Comparison of ENCODE assay signal across 22 cellular contexts in genomic region chr12:109273354-109273753, GRCh38. TPM values are rescaled to one million over a fixed set of nuclear protein-coding genes. Genes with fewer than 3 reads are reported as not detected.
DNase-seq lines count a peak whose midpoint lies in the region; ATAC-seq, FAIRE-seq and TF ChIP-seq lines count a peak whose summit lies in the region.
"Had no signal": no experiment of that assay in that cellular context is flagged by ENCODE, and none has a peak within 500 bp of the region (broad histone marks: within the 10 kb centered on the region; RNA-seq: fewer than 3 reads in every experiment).

No MANE protein-coding gene starts in this region.

- in situ Hi-C loops in IMR-90 (cut with MboI; ENCODE audit: low sequenced_read_pairs), result no loop called here
- in situ Hi-C loops in K562 (cut with MboI), result no loop called here

- no peak overlapping the region for H3K9ac ChIP-seq in IMR-90 (ENCODE audit: low read depth, low read length)
- H3K9ac ChIP-seq in K562 (ENCODE audit: insufficient read depth in 1 of 2, low read depth in 2 of 2, low read length in 2 of 2), result no peak overlapping the region
- no peak overlapping the region for H3K9ac ChIP-seq in trophoblast cell (ENCODE audit: low read length)

- no peaks in the 10 kb centered on the region for H3K9me3 ChIP-seq in IMR-90 (ENCODE audit: control insufficient read depth, insufficient read depth, low read length)
- H3K9me3 ChIP-seq in K562 (replicated peaks; ENCODE audit: control insufficient read depth, insufficient read depth, low read depth, low read length), result no peaks in the 10 kb centered on the region
- H3K9me3 ChIP-seq in trophoblast cell (ENCODE audit: insufficient read depth, low read depth, low read length), result peaks cover 1% of the 10 kb centered on the region
- H3K9me3 ChIP-seq: thyroid gland had no signal

- no peak overlapping the region for H2BK15ac ChIP-seq in IMR-90 (ENCODE audit: low read depth, low read length)

- H3K36me3 ChIP-seq in IMR-90 (ENCODE audit: control insufficient read depth, insufficient read depth, low read length) (no peaks in the 10 kb centered on the region), K562 (ENCODE audit: control insufficient read depth, insufficient read depth, low read length) (no peaks in the 10 kb centered on the region), trophoblast cell (ENCODE audit: control insufficient read depth in 1 of 2, insufficient read depth in 2 of 2, low read length in 2 of 2) (no peaks in the 10 kb centered on the region)
- H3K36me3 ChIP-seq: breast epithelium had no signal

- H4K12ac ChIP-seq in trophoblast cell (ENCODE audit: low read depth, low read length), result no peak overlapping the region

- H3K14ac ChIP-seq in IMR-90 (replicated peaks; ENCODE audit: low read depth, low read length) (no peak overlapping the region), trophoblast cell (ENCODE audit: low read length) (no peak overlapping the region)

- no peaks in the 10 kb centered on the region for H3K36me3 Mint-ChIP-seq in immature natural killer cell
- H3K36me3 Mint-ChIP-seq: activated naive CD8-positive, alpha-beta T cell treated with anti-CD3 and anti-CD28 coated beads for 36 hours had no signal

- H3K4me1 ChIP-seq in IMR-90 (ENCODE audit: control insufficient read depth, insufficient read depth, low read length) (no peaks in the 10 kb centered on the region), K562 (replicated peaks in 1 of 2; ENCODE audit: control insufficient read depth in 2 of 2, insufficient read depth in 2 of 2, low read length in 2 of 2) (no peaks in the 10 kb centered on the region), trophoblast cell (ENCODE audit: control insufficient read depth in 1 of 2, insufficient read depth in 2 of 2, low read length in 2 of 2) (peaks cover 0 to 3% of the 10 kb centered on the region in 2 experiments)
- H3K4me1 ChIP-seq: breast epithelium, thyroid gland had no signal

- no peak overlapping the region for H3K4ac ChIP-seq in IMR-90 (ENCODE audit: low read depth, low read length)
- H3K4ac ChIP-seq in trophoblast cell (ENCODE audit: low read depth, low read length), result no peak overlapping the region

- WGBS in IMR-90 (ENCODE audit: extremely low coverage in 2 of 2, insufficient read length in 1 of 2), 2 experiments, result 7% methylated on average over 9 of the region's 16 CpGs; no CpG with 5 or more reads in 1 of the 2 experiments
- WGBS in K562 (ENCODE audit: insufficient coverage, low coverage, missing lambda C conversion rate), result 3% methylated on average over 16 of the region's 16 CpGs
- WGBS in trophoblast cell (ENCODE audit: extremely low coverage, insufficient coverage, insufficient read length), result no CpG with 5 or more reads among the region's 16 CpGs

- H4K8ac ChIP-seq in IMR-90 (ENCODE audit: low read depth in 2 of 2, low read length in 2 of 2) (no peak overlapping the region), trophoblast cell (ENCODE audit: low read depth, low read length) (no peak overlapping the region)

- intact Hi-C loops in IMR-90 (cut with micrococcal nuclease), result no loop called here
- intact Hi-C loops in K562 (cut with micrococcal nuclease), result no loop called here

- H3K9me3 Mint-ChIP-seq in immature natural killer cell, result no peaks in the 10 kb centered on the region
- H3K9me3 Mint-ChIP-seq: activated CD4-positive, alpha-beta memory T cell treated with anti-CD3 and anti-CD28 coated beads, Interleukin-2, amount 10 ng/mL, durations not matched to agents 7 days and 5 days; activated naive CD8-positive, alpha-beta T cell treated with anti-CD3 and anti-CD28 coated beads for 36 hours; HFFc6 had no signal

- no peak overlapping the region for H2BK12ac ChIP-seq in trophoblast cell (ENCODE audit: low read length)

- no peak for ATAC-seq in IMR-90 (ENCODE audit: low read depth)
- ATAC-seq in K562, result peak; percentile 40; the same call in 2 of the 3 replicates
- ATAC-seq in HG03520 (IDR thresholded peaks at IDR 0.05; ENCODE audit: unreplicated experiment), result no peak
- ATAC-seq: esophagus mucosa had no signal

- H4K20me1 ChIP-seq in IMR-90 (ENCODE audit: insufficient read depth, low read length), result no peaks in the 10 kb centered on the region
- H4K20me1 ChIP-seq in K562 (replicated peaks; ENCODE audit: control insufficient read depth, insufficient read depth, low read length), result no peaks in the 10 kb centered on the region

- TF ChIP-seq EP300 in K562 (IDR thresholded peaks at IDR 0.05; ENCODE audit: low read length), result no peak

- no peaks in the 10 kb centered on the region for H3K4me1 Mint-ChIP-seq in immature natural killer cell

- H4K91ac ChIP-seq in IMR-90 (ENCODE audit: insufficient read depth, low read depth, low read length) (no peak overlapping the region), trophoblast cell (ENCODE audit: low read depth, low read length) (no peak overlapping the region)

- TF ChIP-seq POLR2A in IMR-90 (IDR thresholded peaks at IDR 0.05; ENCODE audit: low read depth, low read length) (no peak), K562 (conservative IDR thresholded peaks at IDR 0.05) (no peak)

- no peak overlapping the region for H3K56ac ChIP-seq in IMR-90 (ENCODE audit: extremely low read depth, insufficient read depth, low read length)

- H3K9me1 ChIP-seq in IMR-90 (ENCODE audit: insufficient read depth, low read length) (0 out of 2 replicates have a peak, but pooled peaks cover 5% of the 10 kb centered on the region), K562 (ENCODE audit: control insufficient read depth, insufficient read depth, low read length) (no peaks in the 10 kb centered on the region)

- CTCF ChIA-PET in IMR-90 (lab: Yijun Ruan, JAX), result no interaction called here
- CTCF ChIA-PET in K562 (lab: Yijun Ruan, JAX; ENCODE audit: low intra/inter-chr PET ratio), result no interaction called here

- H2AK5ac ChIP-seq in IMR-90 (ENCODE audit: low read depth, low read length) (no peak overlapping the region), trophoblast cell (ENCODE audit: low read length) (no peak overlapping the region)

- dilution Hi-C loops in IMR-90 (cut with HindIII; ENCODE audit: low sequenced_read_pairs, unreplicated experiment), result no loop called here

- peaks cover 1 to 7% (median 3%) of the 10 kb centered on the region in 3 donors for H3K27me3 Mint-ChIP-seq in immature natural killer cell (ENCODE audit: low read depth in 3 of 3)

- H3K4me2 ChIP-seq in IMR-90 (ENCODE audit: low read depth, low read length) (no peak overlapping the region), K562 (ENCODE audit: insufficient read depth, low read length) (no peak overlapping the region), trophoblast cell (ENCODE audit: low read length) (no peak overlapping the region)

- H2AFZ ChIP-seq in IMR-90 (replicated peaks; ENCODE audit: low read length, poor library complexity) (peak overlapping the region; percentile 14), K562 (ENCODE audit: low read depth, low read length) (no peak overlapping the region), trophoblast cell (ENCODE audit: insufficient read depth, low read length, poor library complexity) (no peak overlapping the region)

- no peak for DNase-seq in IMR-90
- peak; percentile 75 for DNase-seq in NCI-H2171 (lab: John Stamatoyannopoulos, UW)
- no peak for DNase-seq in K562 (ENCODE audit: extremely low read depth in 1 of 4, low spot score in 3 of 4)
- no peak for DNase-seq in trophoblast cell
- no peak for DNase-seq in immature natural killer cell
- DNase-seq in SKM-1 treated with dmso at 0.1 percent for 144 hours (lab: John Stamatoyannopoulos, UW; ENCODE audit: unreplicated experiment), result no peak
- DNase-seq: activated CD4-positive, alpha-beta memory T cell treated with anti-CD3 and anti-CD28 coated beads, Interleukin-2, amount 10 ng/mL, durations not matched to agents 7 days and 5 days; activated naive CD8-positive, alpha-beta T cell treated with anti-CD3 and anti-CD28 coated beads for 36 hours; activated T-cell treated with anti-CD3 and anti-CD28 coated beads, Interleukin-2, amount 50 U/mL, for 48 hours; HFFc6; NK-92 treated with Interleukin-12 subunit alpha and Interleukin-12 subunit beta, amount 100 ng/mL, for 24 hours; thyroid gland had no signal

- H2BK20ac ChIP-seq in IMR-90 (ENCODE audit: low read depth, low read length), result no peak overlapping the region

- no peak for TF ChIP-seq CTCF in IMR-90 (conservative IDR thresholded peaks at IDR 0.05; ENCODE audit: low read depth, low read length)
- no peak for TF ChIP-seq CTCF in K562 (IDR thresholded peaks at IDR 0.05 in 2 of 3, conservative IDR thresholded peaks at IDR 0.05 in 1 of 3; ENCODE audit: insufficient read depth in 2 of 3, low read depth in 1 of 3, low read length in 3 of 3)

- H3K4me3 ChIP-seq in IMR-90 (ENCODE audit: insufficient read depth, low read depth, low read length) (no peak overlapping the region), K562 (no peak overlapping the region), trophoblast cell (ENCODE audit: low read depth, low read length) (peak overlapping the region; percentile 28)
- H3K4me3 ChIP-seq: breast epithelium, thyroid gland had no signal

- H2BK5ac ChIP-seq in IMR-90 (ENCODE audit: low read depth, low read length, poor library complexity, severe bottlenecking), result no peak overlapping the region
- H2BK5ac ChIP-seq in trophoblast cell (ENCODE audit: low read depth, low read length, poor library complexity), result no peak overlapping the region

- BruUV-seq in IMR-90 (replicated peaks; lab: Mats Ljungman, UMichigan) (no TSS peak), K562 (replicated peaks; lab: Mats Ljungman, UMichigan) (no TSS peak)

- no peaks in the 10 kb centered on the region for H3K79me1 ChIP-seq in IMR-90 (ENCODE audit: low read depth in 1 of 2, low read length in 2 of 2)
- H3K79me1 ChIP-seq in trophoblast cell (ENCODE audit: low read length), result no peaks in the 10 kb centered on the region

- H2BK120ac ChIP-seq in IMR-90 (ENCODE audit: low read depth, low read length) (no peak overlapping the region), trophoblast cell (ENCODE audit: insufficient read depth, low read length, poor library complexity) (no peak overlapping the region)

- H2AK9ac ChIP-seq in IMR-90 (replicated peaks; ENCODE audit: low read depth, low read length, poor library complexity), result no peak overlapping the region

- no peak overlapping the region for H3K27ac ChIP-seq in IMR-90 (ENCODE audit: insufficient read depth, low read length)
- no peak overlapping the region for H3K27ac ChIP-seq in K562 (ENCODE audit: extremely low read depth, low read depth, low read length)
- H3K27ac ChIP-seq in trophoblast cell (ENCODE audit: low read depth, low read length), result no peak overlapping the region
- H3K27ac ChIP-seq: breast epithelium, thyroid gland, VCaP had no signal

- POLR2A ChIA-PET in IMR-90 (lab: Charles Lee; ENCODE audit: unreplicated experiment), result no interaction called here
- POLR2A ChIA-PET in K562 (lab: Yijun Ruan, JAX), result interaction anchor here (0.9 kb wide), 1 partner anchor 42 kb away, joined by 3 read pairs; no protein-coding TSS in a partner anchor

- peaks cover 11% of the 10 kb centered on the region; the same call in 1 of the 2 replicates for H3K27me3 ChIP-seq in IMR-90 (ENCODE audit: control insufficient read depth, insufficient read depth, low read length)
- peaks cover 4 to 49% of the 10 kb centered on the region in 2 experiments; a peak in 4 of 5 replicates for H3K27me3 ChIP-seq in K562 (ENCODE audit: control insufficient read depth in 2 of 2, insufficient read depth in 2 of 2, low read length in 2 of 2)
- H3K27me3 ChIP-seq in trophoblast cell (ENCODE audit: insufficient read depth, low read length), result no peaks in the 10 kb centered on the region
- H3K27me3 ChIP-seq: breast epithelium, thyroid gland had no signal

- no peak overlapping the region for H4K5ac ChIP-seq in IMR-90 (ENCODE audit: low read depth, low read length)

- H3K4me3 Mint-ChIP-seq in immature natural killer cell, result no peak overlapping the region
- H3K4me3 Mint-ChIP-seq: activated CD4-positive, alpha-beta memory T cell treated with anti-CD3 and anti-CD28 coated beads, Interleukin-2, amount 10 ng/mL, durations not matched to agents 7 days and 5 days; activated naive CD8-positive, alpha-beta T cell treated with anti-CD3 and anti-CD28 coated beads for 36 hours; HFFc6 had no signal

- H3K18ac ChIP-seq in IMR-90 (ENCODE audit: low read depth, low read length), result no peak overlapping the region
- no peak overlapping the region for H3K18ac ChIP-seq in trophoblast cell (ENCODE audit: low read length)

- no peak overlapping the region for H3K23ac ChIP-seq in IMR-90 (ENCODE audit: low read depth, low read length)
- no peak overlapping the region for H3K23ac ChIP-seq in trophoblast cell (ENCODE audit: low read length)

- FAIRE-seq in K562 (lab: Jason Lieb, UNC), result no peak
- FAIRE-seq: GM19239 had no signal

- TF ChIP-seq RAD21 in IMR-90 (IDR thresholded peaks at IDR 0.05; ENCODE audit: low read length) (no peak), K562 (CRISPR knock-in tag; conservative IDR thresholded peaks at IDR 0.05 in 1 of 2, IDR thresholded peaks at IDR 0.05 in 1 of 2) (no peak)

- H3K79me2 ChIP-seq in K562 (ENCODE audit: control insufficient read depth, insufficient read depth, low read length) (no peaks in the 10 kb centered on the region), trophoblast cell (ENCODE audit: control insufficient read depth, insufficient read depth, low read length, poor library complexity) (no peaks in the 10 kb centered on the region)

- H3K27ac Mint-ChIP-seq in immature natural killer cell, result no peak overlapping the region
- H3K27ac Mint-ChIP-seq: activated CD4-positive, alpha-beta memory T cell treated with anti-CD3 and anti-CD28 coated beads, Interleukin-2, amount 10 ng/mL, durations not matched to agents 7 days and 5 days; activated naive CD8-positive, alpha-beta T cell treated with anti-CD3 and anti-CD28 coated beads for 36 hours; HFFc6 had no signal

RNA-seq across cellular contexts. Expression of gene FOXN4, which starts 35.7 kb away (rescaled TPM):
- total RNA-seq in IMR-90 (2012; rRNA removed) (not detected in 2 replicates), K562 (2014; rRNA removed) (not detected in 2 replicates), K562 (2014; rRNA removed; fragmentation: Illumina TruSeq; extraction: Trizol) (not detected in 2 replicates), K562 (2015; rRNA removed; fragmentation: Illumina TruSeq; extraction: Trizol) (not detected in 2 replicates), K562 (2021) (not detected in 2 replicates)
- polyA plus RNA-seq in IMR-90 (2012; rRNA removed) (not detected in 2 replicates), K562 (2011; rRNA removed) (not detected in 2 replicates), K562 (2014; fragmentation: Illumina TruSeq; extraction: Trizol) (not detected in 2 replicates), K562 (2014; fragmentation: Nextera tagmentation; extraction: Ambion mirVana) (not detected), K562 (2014; rRNA removed) (not detected in 2 replicates), immature natural killer cell (not detected)
- polyA plus RNA-seq in IMR-90 (2012; cell fraction: cytosol; rRNA removed), result not detected in 2 replicates
- not detected in 2 replicates for polyA plus RNA-seq in IMR-90 (2012; cell fraction: nucleus; rRNA removed; ENCODE audit: low replicate concordance)
- total RNA-seq in K562 (2011; cell fraction: chromatin; rRNA removed; ENCODE audit: low replicate concordance), result not detected in 2 replicates
- total RNA-seq in K562 (2011; cell fraction: nucleolus; rRNA removed), result not detected in 2 replicates
- total RNA-seq in K562 (2011; cell fraction: nucleoplasm; rRNA removed), result not detected in 2 replicates
- polyA plus RNA-seq in K562 (2011; cell fraction: cytosol; rRNA removed), result not detected in 2 replicates
- polyA plus RNA-seq in K562 (2011; cell fraction: nucleus; rRNA removed), result not detected in 2 replicates
- not detected in 2 replicates for polyA plus RNA-seq in K562 (2012)
- not detected in 2 replicates for polyA minus RNA-seq in K562 (2011; rRNA and poly(A)+ RNA removed)
- not detected in 2 replicates for polyA minus RNA-seq in K562 (2011; cell fraction: cytosol; rRNA and poly(A)+ RNA removed)
- polyA minus RNA-seq in K562 (2011; cell fraction: nucleus; rRNA and poly(A)+ RNA removed), result not detected in 2 replicates
- polyA plus RNA-seq in trophoblast cell (2013), result not detected in 2 replicates
- total RNA-seq: activated CD4-positive, alpha-beta memory T cell treated with anti-CD3 and anti-CD28 coated beads, Interleukin-2, amount 10 ng/mL, durations not matched to agents 7 days and 5 days; activated naive CD8-positive, alpha-beta T cell treated with anti-CD3 and anti-CD28 coated beads for 36 hours; breast epithelium; dermis microvascular lymphatic vessel endothelial cell; esophagus mucosa; HFFc6; mononuclear cell; omental fat pad; T-helper 1 cell treated with Interleukin-12 subunit alpha and Interleukin-12 subunit beta and Interleukin-4 antibody, amounts not matched to agents 30 ng/mL and 1 ng/mL, for 36 hours; thyroid gland had no signal
- polyA plus RNA-seq: BJ had no signal
